In genomic region chr1:7575041-7575400, GRCh38 we compare ENCODE assay signal across 2 cellular contexts.
TF ChIP-seq lines count a peak whose summit lies in the region.

No MANE protein-coding gene starts in this region.

TF ChIP-seq in liver, 16 proteins besides CTCF, POLR2A, EP300 and RAD21 (continued from another document):
- no peak for TF ChIP-seq ATF3 (IDR thresholded peaks at IDR 0.05)
- TF ChIP-seq REST (IDR thresholded peaks at IDR 0.05): no peak
- no peak for TF ChIP-seq GABPA (IDR thresholded peaks at IDR 0.05 in 1 of 2, conservative IDR thresholded peaks at IDR 0.05 in 1 of 2)
- no peak for TF ChIP-seq MAX (IDR thresholded peaks at IDR 0.05)
- no peak for TF ChIP-seq NR2F2 (IDR thresholded peaks at IDR 0.05)

TF ChIP-seq in HepG2, 621 proteins besides CTCF, POLR2A, EP300 and RAD21 (continued from another document):
- TF ChIP-seq ZBED4 (CRISPR knock-in tag; IDR thresholded peaks at IDR 0.05; ENCODE audit: borderline replicate concordance): no peak
- TF ChIP-seq ZNF512 (CRISPR knock-in tag; IDR thresholded peaks at IDR 0.05): no peak
- TF ChIP-seq STAG1 (CRISPR knock-in tag; IDR thresholded peaks at IDR 0.05): no peak
- no peak for TF ChIP-seq ATF5 (CRISPR knock-in tag; IDR thresholded peaks at IDR 0.05; ENCODE audit: low read depth)
- no peak for TF ChIP-seq CAMTA2 (CRISPR knock-in tag; IDR thresholded peaks at IDR 0.05; ENCODE audit: borderline replicate concordance)
- TF ChIP-seq ARID3A (IDR thresholded peaks at IDR 0.05; ENCODE audit: low read depth, low read length): no peak
- no peak for TF ChIP-seq MTA3 (CRISPR knock-in tag; IDR thresholded peaks at IDR 0.05)
- no peak for TF ChIP-seq TBX2 (CRISPR knock-in tag; IDR thresholded peaks at IDR 0.05; ENCODE audit: borderline replicate concordance)
- TF ChIP-seq KIAA2018 (CRISPR knock-in tag; IDR thresholded peaks at IDR 0.05; ENCODE audit: borderline replicate concordance): no peak
TF ChIP-seq in HepG2: peak in this region for 0.
